In genomic region chr2:230957756-230958391, GRCh38 we compare ENCODE assay signal across 9 cellular contexts. TPM values are rescaled to one million over a fixed set of nuclear protein-coding genes. Genes with fewer than 3 reads are reported as not detected.
DNase-seq lines count a peak whose midpoint lies in the region; ATAC-seq and TF ChIP-seq lines count a peak whose summit lies in the region.
"Had no signal": no experiment of that assay in that cellular context is flagged by ENCODE, and none has a peak within 500 bp of the region (broad histone marks: within the 10 kb centered on the region; RNA-seq: fewer than 3 reads in every experiment).

No MANE protein-coding gene starts in this region.

- H3K79me2 ChIP-seq in mesendoderm (ENCODE audit: control insufficient read depth, insufficient read depth, low read length): no peaks in the 10 kb centered on the region

- H3K9me3 ChIP-seq in right atrium auricular region (no peaks in the 10 kb centered on the region), vagina (no peaks in the 10 kb centered on the region)

- no peak overlapping the region for H3K18ac ChIP-seq in mesendoderm (ENCODE audit: low read length)

- no peaks in the 10 kb centered on the region for H3K79me1 ChIP-seq in mesendoderm (ENCODE audit: low read length)

- H4K5ac ChIP-seq in mesendoderm (ENCODE audit: low read length): no peak overlapping the region

- peak overlapping the region; percentile 75 for H3K56ac ChIP-seq in mesendoderm (ENCODE audit: low read length)

- no peak for TF ChIP-seq POLR2A in vagina (IDR thresholded peaks at IDR 0.05)

- no peak overlapping the region for H2BK120ac ChIP-seq in mesendoderm (ENCODE audit: low read depth, low read length)

- DNase-seq in right atrium auricular region (ENCODE audit: low spot score) (no peak), left cardiac atrium (no peak), brain microvascular endothelial cell (no peak), mesendoderm (no peak), vagina (ENCODE audit: extremely low spot score in 2 of 2) (no peak)
- DNase-seq: DND-41 had no signal

- no peak overlapping the region for H3K23ac ChIP-seq in mesendoderm (ENCODE audit: low read length)

- H3K4me3 ChIP-seq in right atrium auricular region (peak overlapping the region; percentile 17 to 31), brain microvascular endothelial cell (ENCODE audit: low read depth, low read length) (peak overlapping the region; percentile 44), mesendoderm (ENCODE audit: low read length) (no peak overlapping the region), vagina (peak overlapping the region; percentile 17 to 42)

- no peak overlapping the region for H2AK5ac ChIP-seq in mesendoderm (ENCODE audit: low read length)

- H3K27ac ChIP-seq in right atrium auricular region (no peak overlapping the region), brain microvascular endothelial cell (no peak overlapping the region), mesendoderm (ENCODE audit: low read depth, low read length) (no peak overlapping the region), vagina (no peak overlapping the region)

- TF ChIP-seq CTCF in right atrium auricular region (IDR thresholded peaks at IDR 0.05) (no peak), brain microvascular endothelial cell (IDR thresholded peaks at IDR 0.05; ENCODE audit: low read depth, low read length, missing control alignments) (no peak), vagina (IDR thresholded peaks at IDR 0.05) (no peak)

- H4K8ac ChIP-seq in mesendoderm (ENCODE audit: low read depth, low read length): no peak overlapping the region

- H3K4me2 ChIP-seq in mesendoderm (ENCODE audit: low read length): peak overlapping the region; percentile 37

- ATAC-seq in left cardiac atrium: no peak
- ATAC-seq in GM21360 (IDR thresholded peaks at IDR 0.05; ENCODE audit: unreplicated experiment): no peak
- ATAC-seq in HG03442 (IDR thresholded peaks at IDR 0.05; ENCODE audit: unreplicated experiment): no peak
- ATAC-seq in GM18517 (IDR thresholded peaks at IDR 0.05; ENCODE audit: unreplicated experiment): no peak

- intact Hi-C loops in left cardiac atrium (cut with DNase I): no loop called here
- intact Hi-C loops in vagina (cut with DNase I): no loop called here

- H3K36me3 ChIP-seq in right atrium auricular region (no peaks in the 10 kb centered on the region), brain microvascular endothelial cell (replicated peaks) (no peaks in the 10 kb centered on the region), mesendoderm (ENCODE audit: control insufficient read depth, insufficient read depth, low read length) (no peaks in the 10 kb centered on the region), vagina (no peaks in the 10 kb centered on the region)

- H3K9ac ChIP-seq in mesendoderm (ENCODE audit: low read length): peak overlapping the region; percentile 50

- H3K27me3 ChIP-seq in right atrium auricular region: no peaks in the 10 kb centered on the region
- H3K27me3 ChIP-seq in brain microvascular endothelial cell (replicated peaks): no peaks in the 10 kb centered on the region
- H3K27me3 ChIP-seq in mesendoderm (ENCODE audit: insufficient read depth, low read length, poor library complexity): no peaks in the 10 kb centered on the region
- H3K27me3 ChIP-seq in vagina: no peaks in the 10 kb centered on the region

- H2BK5ac ChIP-seq in mesendoderm (ENCODE audit: low read length): no peak overlapping the region

- in situ Hi-C loops in brain microvascular endothelial cell (cut with HindIII; ENCODE audit: low pct_ligation_motif_present, low sequenced_read_pairs): no loop called here

- no peak overlapping the region for H2BK15ac ChIP-seq in mesendoderm (replicated peaks; ENCODE audit: low read depth)

- no peak overlapping the region for H3K4ac ChIP-seq in mesendoderm (ENCODE audit: low read depth, low read length)

- H3K4me1 ChIP-seq in right atrium auricular region (peaks cover 0 to 10% of the 10 kb centered on the region in 2 donors), mesendoderm (ENCODE audit: control insufficient read depth, low read depth, low read length) (peaks cover 11% of the 10 kb centered on the region), vagina (peaks cover 15% of the 10 kb centered on the region)

RNA-seq across cellular contexts. Expression of gene GPR55, which starts 32.8 kb away (rescaled TPM):
- not detected for total RNA-seq in right atrium auricular region
- total RNA-seq in left cardiac atrium: under 1 TPM in 1 of 2 donors, not detected in 1; 0.08 TPM
- 0.41 TPM for polyA plus RNA-seq in mesendoderm (2013, experiment 1 of 2)
- polyA plus RNA-seq in mesendoderm (2013, experiment 2 of 2): 0.41 TPM
- 2.7 TPM for total RNA-seq in vagina

RNA-seq across cellular contexts. Expression of gene SPATA3, which starts 38.0 kb away (rescaled TPM):
- not detected for total RNA-seq in right atrium auricular region
- not detected for total RNA-seq in left cardiac atrium
- polyA plus RNA-seq in mesendoderm (2013, experiment 1 of 2): not detected
- polyA plus RNA-seq in mesendoderm (2013, experiment 2 of 2): not detected
- total RNA-seq in vagina: not detected
